16 cellular contexts compared by ENCODE assay signal in the genomic region with DNA sequence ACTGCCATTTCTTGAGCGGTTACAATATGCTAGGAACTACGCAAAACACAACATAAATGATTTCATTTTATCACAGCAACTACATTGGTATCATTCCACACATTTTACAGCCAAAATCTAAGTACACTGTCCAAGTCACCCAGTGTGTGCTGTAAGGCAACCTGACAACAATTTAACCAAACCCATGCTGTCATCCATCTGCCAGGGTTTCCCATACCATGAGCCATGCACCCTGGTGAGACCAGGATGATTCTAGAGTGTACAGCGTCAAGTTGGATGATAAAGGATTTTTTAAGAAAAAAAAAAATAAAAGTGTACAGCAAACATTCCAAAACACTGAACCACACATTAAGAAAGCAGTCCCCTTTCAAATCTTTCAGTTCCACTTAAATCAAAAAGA. TPM values are rescaled to one million over a fixed set of nuclear protein-coding genes. Genes with fewer than 3 reads are reported as not detected.
"Had no signal": no experiment of that assay in that cellular context is flagged by ENCODE, and none has a peak within 500 bp of the region (broad histone marks: within the 10 kb centered on the region; RNA-seq: fewer than 3 reads in every experiment).

No MANE protein-coding gene starts in this region.

- DNase-seq: activated CD4-positive, alpha-beta T cell treated with anti-CD3 and anti-CD28 coated beads, Interleukin-2, amount 10 ng/mL, durations not matched to agents 7 days and 5 days; activated naive CD4-positive, alpha-beta T cell treated with anti-CD3 and anti-CD28 coated beads, Interleukin-2, amount 10 ng/mL, durations not matched to agents 7 days and 5 days; activated T-cell treated with anti-CD3 and anti-CD28 coated beads for 4 hours; amniotic stem cell; foreskin melanocyte; head of caudate nucleus; islet precursor cell; sigmoid colon; stimulated activated CD4-positive, alpha-beta T cell treated with anti-CD3 and anti-CD28 coated beads, Interleukin-12 subunit alpha, Interleukin-12 subunit beta, amount 100 ng/mL, for 4 hours; stomach; T-helper 17 cell had no signal

- H3K4me3 ChIP-seq: sigmoid colon, stomach, thoracic aorta had no signal

- H3K27ac Mint-ChIP-seq: activated CD4-positive, alpha-beta T cell treated with anti-CD3 and anti-CD28 coated beads, Interleukin-2, amount 10 ng/mL, durations not matched to agents 7 days and 5 days; activated naive CD4-positive, alpha-beta T cell treated with anti-CD3 and anti-CD28 coated beads, Interleukin-2, amount 10 ng/mL, durations not matched to agents 7 days and 5 days; activated T-helper 17 cell treated with anti-CD3 and anti-CD28 coated beads, Interleukin-2, amount 50 U/mL, for 72 hours; T-helper 17 cell; WTC11 had no signal

- H3K9me3 ChIP-seq: sigmoid colon, stomach, thoracic aorta had no signal

- H3K36me3 ChIP-seq: sigmoid colon, stomach, thoracic aorta had no signal

- ATAC-seq: activated T-helper 17 cell treated with anti-CD3 and anti-CD28 coated beads, Interleukin-2, amount 50 U/mL, for 72 hours; left lobe of liver; T-helper 17 cell; WTC11 had no signal

- H3K9me3 Mint-ChIP-seq: activated CD4-positive, alpha-beta T cell treated with anti-CD3 and anti-CD28 coated beads, Interleukin-2, amount 10 ng/mL, durations not matched to agents 7 days and 5 days; activated naive CD4-positive, alpha-beta T cell treated with anti-CD3 and anti-CD28 coated beads, Interleukin-2, amount 10 ng/mL, durations not matched to agents 7 days and 5 days; activated T-helper 17 cell treated with anti-CD3 and anti-CD28 coated beads, Interleukin-2, amount 50 U/mL, for 72 hours; WTC11 had no signal

- H3K4me1 Mint-ChIP-seq: activated naive CD4-positive, alpha-beta T cell treated with anti-CD3 and anti-CD28 coated beads, Interleukin-2, amount 10 ng/mL, durations not matched to agents 7 days and 5 days; activated T-helper 17 cell treated with anti-CD3 and anti-CD28 coated beads, Interleukin-2, amount 50 U/mL, for 72 hours; T-helper 17 cell had no signal

- H3K4me3 Mint-ChIP-seq: activated CD4-positive, alpha-beta T cell treated with anti-CD3 and anti-CD28 coated beads, Interleukin-2, amount 10 ng/mL, durations not matched to agents 7 days and 5 days; activated naive CD4-positive, alpha-beta T cell treated with anti-CD3 and anti-CD28 coated beads, Interleukin-2, amount 10 ng/mL, durations not matched to agents 7 days and 5 days; activated T-helper 17 cell treated with anti-CD3 and anti-CD28 coated beads, Interleukin-2, amount 50 U/mL, for 72 hours; T-helper 17 cell; WTC11 had no signal

- H3K27me3 ChIP-seq: sigmoid colon, stomach had no signal

- FAIRE-seq: endothelial cell of umbilical vein had no signal

- H3K27ac ChIP-seq: sigmoid colon, stomach, thoracic aorta had no signal

- H3K36me3 Mint-ChIP-seq: activated naive CD4-positive, alpha-beta T cell treated with anti-CD3 and anti-CD28 coated beads, Interleukin-2, amount 10 ng/mL, durations not matched to agents 7 days and 5 days; WTC11 had no signal

- H3K27me3 Mint-ChIP-seq: activated CD4-positive, alpha-beta T cell treated with anti-CD3 and anti-CD28 coated beads, Interleukin-2, amount 10 ng/mL, durations not matched to agents 7 days and 5 days; activated naive CD4-positive, alpha-beta T cell treated with anti-CD3 and anti-CD28 coated beads, Interleukin-2, amount 10 ng/mL, durations not matched to agents 7 days and 5 days; activated T-helper 17 cell treated with anti-CD3 and anti-CD28 coated beads, Interleukin-2, amount 50 U/mL, for 72 hours; T-helper 17 cell had no signal

RNA-seq across cellular contexts. Expression of gene PIK3AP1, which starts 52.9 kb away (rescaled TPM):
- total RNA-seq: endothelial cell of umbilical vein had no signal
